15 cellular contexts compared by ENCODE assay signal in the genomic region with DNA sequence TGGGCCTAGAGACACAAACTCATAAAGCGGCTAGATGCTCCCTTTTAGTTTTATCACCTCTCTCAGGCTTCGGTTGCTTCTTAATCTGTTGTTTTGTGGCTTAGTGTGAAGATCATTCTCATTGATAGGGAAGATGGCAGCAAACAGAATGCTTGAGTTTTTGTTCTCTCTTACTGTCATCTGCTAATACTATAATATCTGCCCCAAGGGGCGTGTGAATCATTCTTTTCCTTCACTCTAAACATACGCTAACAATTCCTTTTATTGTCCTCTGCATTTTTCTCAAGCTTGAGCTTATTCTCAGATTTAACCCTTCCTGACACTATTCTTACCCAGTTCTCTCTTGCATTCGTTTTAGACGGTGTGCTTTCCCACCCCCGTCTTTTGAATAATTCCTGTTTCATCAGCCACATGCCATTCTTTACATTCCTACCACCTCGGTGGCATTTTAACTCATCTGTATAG.
A peak's percentile ranks its signal among the peaks of the same experiment; 100 is the strongest.
DNase-seq lines count a peak whose midpoint lies in the region; ATAC-seq and TF ChIP-seq lines count a peak whose summit lies in the region.
"Had no signal": no experiment of that assay in that cellular context is flagged by ENCODE, and none has a peak within 500 bp of the region (broad histone marks: within the 10 kb centered on the region; RNA-seq: fewer than 3 reads in every experiment).

No MANE protein-coding gene starts in this region.

- POLR2A ChIA-PET in WTC11 (lab: Charles Lee), result interaction anchor here (0.7 kb wide), 1 partner anchor 19 kb away, joined by 3 read pairs; no protein-coding TSS in a partner anchor

- in situ Hi-C loops in mammary epithelial cell (cut with MboI; ENCODE audit: low sequenced_read_pairs in 2 of 2), result no loop called here

- H3K9me2 ChIP-seq in Karpas-422 (replicated peaks; ENCODE audit: insufficient read depth, low read length), result no peaks in the 10 kb centered on the region

- H3K36me3 Mint-ChIP-seq in WTC11 (0 out of 2 replicates have a peak, but pooled peaks cover 3% of the 10 kb centered on the region), CD14-positive monocyte (no peaks in the 10 kb centered on the region)
- H3K36me3 Mint-ChIP-seq: activated naive CD8-positive, alpha-beta T cell treated with anti-CD3 and anti-CD28 coated beads for 36 hours had no signal

- H3K27me3 Mint-ChIP-seq in WTC11 (ENCODE audit: low read depth) (no peaks in the 10 kb centered on the region), CD14-positive monocyte (ENCODE audit: low read depth in 3 of 3) (peaks cover 0 to 3% (median 0%) of the 10 kb centered on the region in 3 donors)
- H3K27me3 Mint-ChIP-seq: activated naive CD8-positive, alpha-beta T cell treated with anti-CD3 and anti-CD28 coated beads for 36 hours had no signal

- H3K4me1 Mint-ChIP-seq in WTC11 (peaks cover 44% of the 10 kb centered on the region), CD14-positive monocyte (no peaks in the 10 kb centered on the region)
- H3K4me1 Mint-ChIP-seq: activated CD4-positive, alpha-beta T cell treated with anti-CD3 and anti-CD28 coated beads, Interleukin-2, amount 10 ng/mL, durations not matched to agents 7 days and 5 days; activated naive CD8-positive, alpha-beta T cell treated with anti-CD3 and anti-CD28 coated beads for 36 hours had no signal

- H3K4me2 ChIP-seq in mammary epithelial cell (ENCODE audit: insufficient read depth, low read depth, low read length) (peak overlapping the region; percentile 10), Karpas-422 (ENCODE audit: low read depth, low read length, poor library complexity, severe bottlenecking) (no peak overlapping the region)

- H3K4me1 ChIP-seq in mammary epithelial cell (ENCODE audit: insufficient read depth, low read length), result peaks cover 26% of the 10 kb centered on the region
- no peaks in the 10 kb centered on the region for H3K4me1 ChIP-seq in breast epithelium
- H3K4me1 ChIP-seq in Karpas-422 (ENCODE audit: low read length), result no peaks in the 10 kb centered on the region

- TF ChIP-seq CTCF in mammary epithelial cell (conservative IDR thresholded peaks at IDR 0.05 in 1 of 2, IDR thresholded peaks at IDR 0.05 in 1 of 2; ENCODE audit: extremely low read depth in 1 of 2, insufficient read depth in 1 of 2, low read depth in 1 of 2, low read length in 2 of 2), result no peak
- no peak for TF ChIP-seq CTCF in breast epithelium (IDR thresholded peaks at IDR 0.05)
- no peak for TF ChIP-seq CTCF in WTC11 (IDR thresholded peaks at IDR 0.05)
- no peak for TF ChIP-seq CTCF in CD14-positive monocyte (IDR thresholded peaks at IDR 0.05)

- H2AFZ ChIP-seq in mammary epithelial cell (ENCODE audit: low read depth, low read length) (peak overlapping the region; percentile 51), Karpas-422 (ENCODE audit: low read length) (no peak overlapping the region)

- H3K27ac ChIP-seq in mammary epithelial cell (ENCODE audit: insufficient read depth, low read depth, low read length), result no peak overlapping the region
- no peak overlapping the region for H3K27ac ChIP-seq in breast epithelium
- H3K27ac ChIP-seq in Karpas-422 (ENCODE audit: low read length), result no peak overlapping the region
- H3K27ac ChIP-seq: 22Rv1 had no signal

- BruUV-seq in mammary epithelial cell (replicated peaks; lab: Mats Ljungman, UMichigan), result no TSS peak

- H3K4me3 ChIP-seq in mammary epithelial cell (replicated peaks in 1 of 3; ENCODE audit: insufficient read depth in 1 of 3, low read depth in 2 of 3, low read length in 3 of 3) (no peak overlapping the region), breast epithelium (no peak overlapping the region), Karpas-422 (ENCODE audit: low read length) (no peak overlapping the region)

- no peak overlapping the region for H3K4me3 Mint-ChIP-seq in WTC11
- H3K4me3 Mint-ChIP-seq in CD14-positive monocyte, result no peak overlapping the region
- H3K4me3 Mint-ChIP-seq: activated CD4-positive, alpha-beta T cell treated with anti-CD3 and anti-CD28 coated beads, Interleukin-2, amount 10 ng/mL, durations not matched to agents 7 days and 5 days; activated naive CD8-positive, alpha-beta T cell treated with anti-CD3 and anti-CD28 coated beads for 36 hours had no signal

- H3K79me2 ChIP-seq in mammary epithelial cell (ENCODE audit: insufficient read depth, low read length), result no peaks in the 10 kb centered on the region
- no peaks in the 10 kb centered on the region for H3K79me2 ChIP-seq in Karpas-422 (ENCODE audit: low read length)

- dilution Hi-C loops in mammary epithelial cell (cut with HindIII; ENCODE audit: low sequenced_read_pairs), result no loop called here

- CTCF ChIA-PET in mammary epithelial cell (lab: Charles Lee; ENCODE audit: low non-redundant PET) (interaction anchor here (0.5 kb wide), 1 partner anchor 669 kb away, joined by 3 read pairs; no protein-coding TSS in a partner anchor), WTC11 (lab: Charles Lee) (interaction anchor here (1.0 to 1.2 kb wide), 2 partner anchors 34 to 321 kb away, joined by 3 to 4 read pairs; no protein-coding TSS in a partner anchor)

- WGBS in mammary epithelial cell (ENCODE audit: low coverage, missing lambda C conversion rate), result 14% methylated on average over 8 of the region's 8 CpGs

- TF ChIP-seq POLR2A in breast epithelium (IDR thresholded peaks at IDR 0.05), result no peak

- H3K36me3 ChIP-seq in mammary epithelial cell (ENCODE audit: insufficient read depth, low read length), result no peaks in the 10 kb centered on the region
- H3K36me3 ChIP-seq in breast epithelium, result no peaks in the 10 kb centered on the region
- no peaks in the 10 kb centered on the region for H3K36me3 ChIP-seq in Karpas-422 (ENCODE audit: insufficient read depth, low read length)

- H4K20me1 ChIP-seq in mammary epithelial cell (ENCODE audit: insufficient read depth, low read length) (no peaks in the 10 kb centered on the region), Karpas-422 (ENCODE audit: insufficient read depth, low read depth, low read length) (no peaks in the 10 kb centered on the region)

- intact Hi-C loops in mammary epithelial cell (cut with micrococcal nuclease), result no loop called here
- intact Hi-C loops in breast epithelium (cut with DNase I; ENCODE audit: low total_unique reads), result no loop called here
- intact Hi-C loops in CD14-positive monocyte (cut with micrococcal nuclease), result no loop called here

- peak; percentile 81 for ATAC-seq in WTC11
- ATAC-seq: left lobe of liver had no signal

- H3K9me3 Mint-ChIP-seq in WTC11 (peaks cover 5% of the 10 kb centered on the region), CD14-positive monocyte (peaks cover 0 to 7% (median 2%) of the 10 kb centered on the region in 7 donors)
- H3K9me3 Mint-ChIP-seq: activated naive CD8-positive, alpha-beta T cell treated with anti-CD3 and anti-CD28 coated beads for 36 hours had no signal

- DNase-seq in mammary epithelial cell, result peak; percentile 27
- DNase-seq in breast epithelium (ENCODE audit: low spot score in 2 of 2), result no peak
- peak; percentile 13 for DNase-seq in WTC11 (ENCODE audit: low spot score)
- peak; percentile 60 for DNase-seq in iPS DF 19.7 (ENCODE audit: low read depth, low spot score)
- DNase-seq in Karpas-422, result no peak
- no peak for DNase-seq in Kasumi-1 (lab: John Stamatoyannopoulos, UW)
- no peak for DNase-seq in CD14-positive monocyte (ENCODE audit: low spot score)
- DNase-seq in kidney glomerular epithelial cell (lab: John Stamatoyannopoulos, UW), result no peak
- DNase-seq: activated CD4-positive, alpha-beta T cell treated with anti-CD3 and anti-CD28 coated beads, Interleukin-2, amount 10 ng/mL, durations not matched to agents 7 days and 5 days; activated naive CD8-positive, alpha-beta T cell treated with anti-CD3 and anti-CD28 coated beads for 36 hours; activated T-cell treated with anti-CD3 and anti-CD28 coated beads, Interleukin-2, amount 50 U/mL, for 1 hour; GF-D8; NCI-H748 treated with DMSO at 0.1 percent for 48 hours had no signal

- H3K9me3 ChIP-seq in mammary epithelial cell (replicated peaks; ENCODE audit: insufficient read depth, low read length), result no peaks in the 10 kb centered on the region
- H3K9me3 ChIP-seq in breast epithelium, result no peaks in the 10 kb centered on the region
- H3K9me3 ChIP-seq in Karpas-422 (ENCODE audit: low read length), result no peaks in the 10 kb centered on the region

- no peaks in the 10 kb centered on the region for H3K27me3 ChIP-seq in mammary epithelial cell (ENCODE audit: insufficient read depth, low read length)
- no peaks in the 10 kb centered on the region for H3K27me3 ChIP-seq in breast epithelium
- no peaks in the 10 kb centered on the region for H3K27me3 ChIP-seq in Karpas-422 (ENCODE audit: low read length)

- H3K27ac Mint-ChIP-seq in WTC11, result peak overlapping the region; percentile 70
- no peak overlapping the region for H3K27ac Mint-ChIP-seq in CD14-positive monocyte
- H3K27ac Mint-ChIP-seq: activated CD4-positive, alpha-beta T cell treated with anti-CD3 and anti-CD28 coated beads, Interleukin-2, amount 10 ng/mL, durations not matched to agents 7 days and 5 days; activated naive CD8-positive, alpha-beta T cell treated with anti-CD3 and anti-CD28 coated beads for 36 hours had no signal

- H3K9ac ChIP-seq in mammary epithelial cell (ENCODE audit: insufficient read depth, low read length), result no peak overlapping the region
- no peak overlapping the region for H3K9ac ChIP-seq in Karpas-422 (ENCODE audit: low read length)

TF ChIP-seq in WTC11, 78 proteins besides CTCF, POLR2A, EP300 and RAD21:
- TF ChIP-seq GRHL2 (CRISPR knock-in tag; IDR thresholded peaks at IDR 0.05; ENCODE audit: insufficient replicate concordance, severe bottlenecking) (no peak), TCF7 (CRISPR knock-in tag; IDR thresholded peaks at IDR 0.05; ENCODE audit: low read depth) (no peak), CREB1 (CRISPR knock-in tag; IDR thresholded peaks at IDR 0.05) (no peak), NR2C2 (CRISPR knock-in tag; IDR thresholded peaks at IDR 0.05) (no peak), NFATC4 (CRISPR knock-in tag; IDR thresholded peaks at IDR 0.05) (no peak)
- TF ChIP-seq, protein P1, sequence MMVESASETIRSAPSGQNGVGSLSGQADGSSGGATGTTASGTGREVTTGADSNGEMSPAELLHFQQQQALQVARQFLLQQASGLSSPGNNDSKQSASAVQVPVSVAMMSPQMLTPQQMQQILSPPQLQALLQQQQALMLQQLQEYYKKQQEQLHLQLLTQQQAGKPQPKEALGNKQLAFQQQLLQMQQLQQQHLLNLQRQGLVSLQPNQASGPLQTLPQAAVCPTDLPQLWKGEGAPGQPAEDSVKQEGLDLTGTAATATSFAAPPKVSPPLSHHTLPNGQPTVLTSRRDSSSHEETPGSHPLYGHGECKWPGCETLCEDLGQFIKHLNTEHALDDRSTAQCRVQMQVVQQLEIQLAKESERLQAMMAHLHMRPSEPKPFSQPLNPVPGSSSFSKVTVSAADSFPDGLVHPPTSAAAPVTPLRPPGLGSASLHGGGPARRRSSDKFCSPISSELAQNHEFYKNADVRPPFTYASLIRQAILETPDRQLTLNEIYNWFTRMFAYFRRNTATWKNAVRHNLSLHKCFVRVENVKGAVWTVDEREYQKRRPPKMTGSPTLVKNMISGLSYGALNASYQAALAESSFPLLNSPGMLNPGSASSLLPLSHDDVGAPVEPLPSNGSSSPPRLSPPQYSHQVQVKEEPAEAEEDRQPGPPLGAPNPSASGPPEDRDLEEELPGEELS (CRISPR knock-in tag; IDR thresholded peaks at IDR 0.05), result no peak

Comparison
In these comparisons a context has a peak if more than half of its experiments do, and no peak if none do; other contexts are left out.
1. DNase-seq: peak in mammary epithelial cell (single experiment), WTC11 (single experiment) and iPS DF 19.7 (single experiment); none in breast epithelium (0 of 2), Karpas-422 (single experiment), Kasumi-1 (0 of 2), CD14-positive monocyte (single experiment) and kidney glomerular epithelial cell (single experiment).